In genomic region chr7:70752794-70753241, GRCh38 we compare ENCODE assay signal across 12 cellular contexts.
DNase-seq lines count a peak whose midpoint lies in the region; TF ChIP-seq lines count a peak whose summit lies in the region.
"Had no signal": no experiment of that assay in that cellular context is flagged by ENCODE, and none has a peak within 500 bp of the region (broad histone marks: within the 10 kb centered on the region; RNA-seq: fewer than 3 reads in every experiment).

No MANE protein-coding gene starts in this region.

- H3K27me3 ChIP-seq in WERI-Rb-1 (ENCODE audit: insufficient read depth, low read depth, severe bottlenecking): no peaks in the 10 kb centered on the region
- H3K27me3 ChIP-seq in kidney epithelial cell (ENCODE audit: control insufficient read depth, insufficient read depth, low read length): no peaks in the 10 kb centered on the region
- H3K27me3 ChIP-seq: breast epithelium, neutrophil had no signal

- no peak overlapping the region for H3K27ac ChIP-seq in WERI-Rb-1
- H3K27ac ChIP-seq: neutrophil had no signal

- H3K9me3 ChIP-seq in WERI-Rb-1 (ENCODE audit: severe bottlenecking): no peaks in the 10 kb centered on the region
- H3K9me3 ChIP-seq: breast epithelium, neutrophil had no signal

- TF ChIP-seq CTCF in WERI-Rb-1 (IDR thresholded peaks at IDR 0.05; ENCODE audit: low read depth, low read length): no peak
- TF ChIP-seq CTCF in kidney epithelial cell (IDR thresholded peaks at IDR 0.05; ENCODE audit: insufficient read depth, low read length, poor library complexity, severe bottlenecking): no peak

- DNase-seq in AG08395 (ENCODE audit: low spot score) (peak; percentile 55), GM04503 (ENCODE audit: low read depth) (peak; percentile 24), WERI-Rb-1 (peak; percentile 50), kidney epithelial cell (ENCODE audit: low read depth) (peak; percentile 26), NOMO-1 treated with DMSO at 0.1 percent for 48 hours (lab: John Stamatoyannopoulos, UW; ENCODE audit: unreplicated experiment) (no peak), HCEC 1CT (no peak), NCI-H2029 treated with DMSO at 0.1 percent for 48 hours (lab: John Stamatoyannopoulos, UW) (no peak)
- no peak for DNase-seq in activated CD4-positive, alpha-beta T cell treated with anti-CD3 and anti-CD28 coated beads for 1 hour
- DNase-seq: activated B cell treated with CpG ODN at 0.5 μM for 24 hours, NCI-H1048 had no signal

- H3K4me3 ChIP-seq in WERI-Rb-1 (ENCODE audit: low read depth, low read length) (no peak overlapping the region), kidney epithelial cell (ENCODE audit: low read depth, low read length) (no peak overlapping the region)
- H3K4me3 ChIP-seq: breast epithelium had no signal

- no peaks in the 10 kb centered on the region for H3K36me3 ChIP-seq in WERI-Rb-1
- H3K36me3 ChIP-seq in kidney epithelial cell (ENCODE audit: control insufficient read depth, insufficient read depth, low read length): no peaks in the 10 kb centered on the region
- H3K36me3 ChIP-seq: breast epithelium, neutrophil had no signal

Comparison
In these comparisons a context has a peak if more than half of its experiments do, and no peak if none do; other contexts are left out.
1. DNase-seq: peak in AG08395 (single experiment), GM04503 (single experiment), WERI-Rb-1 (single experiment) and kidney epithelial cell (single experiment); none in NOMO-1 treated with DMSO at 0.1 percent for 48 hours (single experiment), HCEC 1CT (single experiment), activated CD4-positive, alpha-beta T cell treated with anti-CD3 and anti-CD28 coated beads for 1 hour (single experiment) and NCI-H2029 treated with DMSO at 0.1 percent for 48 hours (single experiment).